Comparison of ENCODE assay signal across 9 cellular contexts in genomic region chr1:247681288-247681897, GRCh38. TPM values are rescaled to one million over a fixed set of nuclear protein-coding genes. Genes with fewer than 3 reads are reported as not detected.
DNase-seq lines count a peak whose midpoint lies in the region; ATAC-seq and TF ChIP-seq lines count a peak whose summit lies in the region.
"Had no signal": no experiment of that assay in that cellular context is flagged by ENCODE, and none has a peak within 500 bp of the region (broad histone marks: within the 10 kb centered on the region; RNA-seq: fewer than 3 reads in every experiment).

No MANE protein-coding gene starts in this region.

- no peak for TF ChIP-seq EP300 in ovary (IDR thresholded peaks at IDR 0.05)

- peaks cover 0 to 5% of the 10 kb centered on the region in 2 donors for H3K27me3 Mint-ChIP-seq in natural killer cell (ENCODE audit: low read depth in 2 of 2)
- H3K27me3 Mint-ChIP-seq in natural killer cell treated with Interleukin-12 subunit alpha and Interleukin-12 subunit beta and Interleukin-15 and Interleukin-18, amount 100 ng/mL, for 72 hours = peaks cover 0 to 3% of the 10 kb centered on the region in 2 donors
- no peaks in the 10 kb centered on the region for H3K27me3 Mint-ChIP-seq in mesothelial cell of epicardium (ENCODE audit: low read depth)

- H3K9me3 Mint-ChIP-seq in natural killer cell = no peaks in the 10 kb centered on the region
- no peaks in the 10 kb centered on the region for H3K9me3 Mint-ChIP-seq in natural killer cell treated with Interleukin-12 subunit alpha and Interleukin-12 subunit beta and Interleukin-15 and Interleukin-18, amount 100 ng/mL, for 72 hours
- no peaks in the 10 kb centered on the region for H3K9me3 Mint-ChIP-seq in mesothelial cell of epicardium

- TF ChIP-seq CTCF in natural killer cell (IDR thresholded peaks at IDR 0.05) = peak; percentile 68
- TF ChIP-seq CTCF in mesothelial cell of epicardium (IDR thresholded peaks at IDR 0.05; ENCODE audit: unreplicated experiment) = peak; percentile 80
- TF ChIP-seq CTCF in ovary (IDR thresholded peaks at IDR 0.05) = no peak

- H3K4me1 Mint-ChIP-seq in natural killer cell (no peaks in the 10 kb centered on the region), mesothelial cell of epicardium (no peaks in the 10 kb centered on the region)
- H3K4me1 Mint-ChIP-seq in natural killer cell treated with Interleukin-12 subunit alpha and Interleukin-12 subunit beta and Interleukin-15 and Interleukin-18, amount 100 ng/mL, for 72 hours (ENCODE audit: low read depth in 2 of 2) = no peaks in the 10 kb centered on the region

- DNase-seq in natural killer cell = no peak
- no peak for DNase-seq in natural killer cell treated with Interleukin-12 subunit alpha and Interleukin-12 subunit beta and Interleukin-15 and Interleukin-18, amount 100 ng/mL, for 72 hours (ENCODE audit: low spot score)
- peak in 63 of 76 experiments; percentile 2 to 77 (median 27) for DNase-seq in HUDEP-2 (lab: John Stamatoyannopoulos, UW; ENCODE audit: unreplicated experiment in 76 of 76)
- DNase-seq in RPMI8226 = peak; percentile 70
- peak; percentile 22 for DNase-seq in cerebellar cortex (ENCODE audit: low spot score)
- peak in 1 of 2 experiments; percentile 45 for DNase-seq in mesothelial cell of epicardium (ENCODE audit: low spot score in 2 of 2, unreplicated experiment in 2 of 2)
- no peak for DNase-seq in ovary

- H3K27ac Mint-ChIP-seq in natural killer cell (no peak overlapping the region), mesothelial cell of epicardium (no peak overlapping the region)
- H3K27ac Mint-ChIP-seq in natural killer cell treated with Interleukin-12 subunit alpha and Interleukin-12 subunit beta and Interleukin-15 and Interleukin-18, amount 100 ng/mL, for 72 hours = no peak overlapping the region

- no peaks in the 10 kb centered on the region for H3K36me3 Mint-ChIP-seq in natural killer cell
- H3K36me3 Mint-ChIP-seq in natural killer cell treated with Interleukin-12 subunit alpha and Interleukin-12 subunit beta and Interleukin-15 and Interleukin-18, amount 100 ng/mL, for 72 hours = no peaks in the 10 kb centered on the region
- no peaks in the 10 kb centered on the region for H3K36me3 Mint-ChIP-seq in mesothelial cell of epicardium

- no peaks in the 10 kb centered on the region for H3K27me3 ChIP-seq in ovary

- H3K27ac ChIP-seq in ovary = no peak overlapping the region

- H3K4me3 Mint-ChIP-seq in natural killer cell (no peak overlapping the region), mesothelial cell of epicardium (no peak overlapping the region)
- no peak overlapping the region for H3K4me3 Mint-ChIP-seq in natural killer cell treated with Interleukin-12 subunit alpha and Interleukin-12 subunit beta and Interleukin-15 and Interleukin-18, amount 100 ng/mL, for 72 hours

- intact Hi-C loops in natural killer cell (cut with micrococcal nuclease) (no loop called here), ovary (cut with DNase I) (no loop called here)

- H3K9me3 ChIP-seq in ovary = no peaks in the 10 kb centered on the region

- 29 to 33% (median 30%) methylated on average over 7 of the region's 7 CpGs for WGBS in ovary, 3 donors

- no peak for TF ChIP-seq POLR2A in ovary (IDR thresholded peaks at IDR 0.05)

- no peaks in the 10 kb centered on the region for H3K4me1 ChIP-seq in ovary (ENCODE audit: insufficient read depth)

- ATAC-seq in natural killer cell (peak in 1 of 3 donors; percentile 58), GM21786 (IDR thresholded peaks at IDR 0.05; ENCODE audit: unreplicated experiment) (peak; percentile 97)
- no peak for ATAC-seq in natural killer cell treated with Interleukin-12 subunit alpha and Interleukin-12 subunit beta and Interleukin-15 and Interleukin-18, amount 100 ng/mL, for 72 hours

- H3K36me3 ChIP-seq in ovary = no peaks in the 10 kb centered on the region

- H3K4me3 ChIP-seq in ovary = no peak overlapping the region

RNA-seq across cellular contexts. Expression of gene OR13G1, which starts 1.9 kb away (rescaled TPM):
- total RNA-seq in natural killer cell (not detected), mesothelial cell of epicardium (not detected in 3 replicates), ovary (not detected)
- total RNA-seq in natural killer cell treated with Interleukin-12 subunit alpha and Interleukin-12 subunit beta and Interleukin-15 and Interleukin-18, amount 100 ng/mL, for 72 hours = not detected
- not detected for polyA plus RNA-seq in ovary
- total RNA-seq: lower leg skin had no signal

RNA-seq across cellular contexts. Expression of gene OR6F1, which starts 35.1 kb away (rescaled TPM):
- total RNA-seq in natural killer cell (not detected), mesothelial cell of epicardium (not detected in 3 replicates), ovary (not detected)
- not detected for total RNA-seq in natural killer cell treated with Interleukin-12 subunit alpha and Interleukin-12 subunit beta and Interleukin-15 and Interleukin-18, amount 100 ng/mL, for 72 hours
- not detected for polyA plus RNA-seq in ovary
- total RNA-seq: lower leg skin had no signal

RNA-seq across cellular contexts. Expression of gene OR14K1, which starts 57.0 kb away (rescaled TPM):
- total RNA-seq in natural killer cell = not detected
- not detected for total RNA-seq in natural killer cell treated with Interleukin-12 subunit alpha and Interleukin-12 subunit beta and Interleukin-15 and Interleukin-18, amount 100 ng/mL, for 72 hours
- total RNA-seq in mesothelial cell of epicardium = not detected in 3 replicates
- total RNA-seq in ovary = not detected
- not detected for polyA plus RNA-seq in ovary
- total RNA-seq: lower leg skin had no signal

Comparison
In these comparisons a context has a peak if more than half of its experiments do, and no peak if none do; other contexts are left out.
1. DNase-seq: peak in HUDEP-2 (63 of 76), RPMI8226 (single experiment) and cerebellar cortex (single experiment); none in natural killer cell (single experiment), natural killer cell treated with Interleukin-12 subunit alpha and Interleukin-12 subunit beta and Interleukin-15 and Interleukin-18, amount 100 ng/mL, for 72 hours (single experiment) and ovary (0 of 5).
2. CTCF ChIP-seq: peak in natural killer cell (single experiment) and mesothelial cell of epicardium (single experiment); none in ovary (0 of 3).